Comparison of ENCODE assay signal across 8 cellular contexts in the genomic region with DNA sequence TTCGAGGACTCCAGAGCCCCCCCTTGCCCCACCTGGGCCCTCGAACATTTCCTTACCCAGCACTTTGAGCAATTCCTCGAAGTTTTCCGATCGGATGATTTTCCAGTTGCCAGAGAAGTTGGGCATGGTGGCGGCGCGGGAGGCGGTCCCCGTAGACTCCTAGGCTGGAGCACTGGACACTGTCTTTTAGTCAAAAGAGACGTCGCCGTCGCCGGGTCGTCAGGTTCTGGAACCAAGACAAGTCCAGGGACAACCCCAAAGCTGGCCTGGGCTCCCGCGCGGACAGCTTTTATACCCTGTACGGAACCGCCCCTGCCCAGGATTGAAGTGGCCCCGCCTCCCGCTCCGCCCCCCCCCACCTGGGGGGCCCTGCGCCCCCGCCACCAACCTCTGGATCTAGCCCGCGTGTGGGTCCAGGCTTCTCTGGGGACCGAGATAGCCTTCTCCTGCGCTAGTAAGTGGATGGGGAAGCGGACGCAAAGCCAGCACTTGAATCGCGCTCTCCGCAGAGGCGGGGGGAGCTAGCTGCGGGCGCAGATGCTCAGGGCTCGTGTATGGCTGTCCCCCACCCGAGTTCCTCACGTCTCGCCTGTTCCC. TPM values are rescaled to one million over a fixed set of nuclear protein-coding genes. Genes with fewer than 3 reads are reported as not detected.
A peak's percentile ranks its signal among the peaks of the same experiment; 100 is the strongest.
DNase-seq lines count a peak whose midpoint lies in the region; ATAC-seq and TF ChIP-seq lines count a peak whose summit lies in the region.

A gene (minus strand): TSS at position 263 of the 597 bp plus-strand sequence. CDS start 137 bp downstream, at position 126.

- H3K4me3 ChIP-seq in Jurkat, Clone E6-1 (ENCODE audit: low read length), result peak within 1 kb of the TSS; percentile 57
- peak within 1 kb of the TSS; percentile 64 for H3K4me3 ChIP-seq in trophoblast cell (ENCODE audit: low read depth, low read length)

- peaks cover 28% of the 10 kb centered on the region for H3K4me1 Mint-ChIP-seq in CD14-positive monocyte

- H3K36me3 Mint-ChIP-seq in CD14-positive monocyte, result peaks cover 0 to 11% of the 10 kb centered on the region in 2 donors

- peak within 1 kb of the TSS; percentile 55 for H3K4me2 ChIP-seq in trophoblast cell (ENCODE audit: low read length)

- no peak for TF ChIP-seq CTCF in CD14-positive monocyte (IDR thresholded peaks at IDR 0.05)

- peaks cover 60 to 74% of the 10 kb centered on the region in 2 experiments for H3K4me1 ChIP-seq in trophoblast cell (ENCODE audit: control insufficient read depth in 1 of 2, insufficient read depth in 2 of 2, low read length in 2 of 2)

- peak within 1 kb of the TSS; percentile 18 for H3K27ac ChIP-seq in trophoblast cell (ENCODE audit: low read depth, low read length)

- peaks cover 3% of the 10 kb centered on the region for H3K27me3 ChIP-seq in trophoblast cell (ENCODE audit: insufficient read depth, low read length)

- H3K79me1 ChIP-seq in trophoblast cell (ENCODE audit: low read length), result peaks cover 21% of the 10 kb centered on the region

- peak within 1 kb of the TSS; percentile 65 for H3K18ac ChIP-seq in trophoblast cell (ENCODE audit: low read length)

- peak within 1 kb of the TSS in 1 of 7 donors; percentile 37 for H3K27ac Mint-ChIP-seq in CD14-positive monocyte

- no peak for ATAC-seq in GM21576 (IDR thresholded peaks at IDR 0.05; ENCODE audit: unreplicated experiment)
- ATAC-seq in HG03439 (IDR thresholded peaks at IDR 0.05; ENCODE audit: unreplicated experiment), result no peak

- no peaks in the 10 kb centered on the region for H3K79me2 ChIP-seq in trophoblast cell (ENCODE audit: control insufficient read depth, insufficient read depth, low read length, poor library complexity)

- no peaks in the 10 kb centered on the region for H3K9me3 ChIP-seq in trophoblast cell (ENCODE audit: insufficient read depth, low read depth, low read length)

- H4K91ac ChIP-seq in trophoblast cell (ENCODE audit: low read depth, low read length), result peak within 1 kb of the TSS; percentile 78

- H4K8ac ChIP-seq in trophoblast cell (ENCODE audit: low read depth, low read length), result peak within 1 kb of the TSS; percentile 69

- H3K23ac ChIP-seq in trophoblast cell (ENCODE audit: low read length), result no peak within 1 kb of the TSS

- H3K14ac ChIP-seq in trophoblast cell (ENCODE audit: low read length), result peak within 1 kb of the TSS; percentile 80

- peak within 1 kb of the TSS; percentile 26 for H2AFZ ChIP-seq in trophoblast cell (ENCODE audit: insufficient read depth, low read length, poor library complexity)

- H4K12ac ChIP-seq in trophoblast cell (ENCODE audit: low read depth, low read length), result peak within 1 kb of the TSS; percentile 56

- H2AK5ac ChIP-seq in trophoblast cell (ENCODE audit: low read length), result peak within 1 kb of the TSS; percentile 44

- H3K4ac ChIP-seq in trophoblast cell (ENCODE audit: low read depth, low read length), result peak within 1 kb of the TSS; percentile 30

- H2BK12ac ChIP-seq in trophoblast cell (ENCODE audit: low read length), result peak within 1 kb of the TSS; percentile 74

- intact Hi-C loops in CD14-positive monocyte (cut with micrococcal nuclease), result no loop called here

- H2BK120ac ChIP-seq in trophoblast cell (ENCODE audit: insufficient read depth, low read length, poor library complexity), result peak within 1 kb of the TSS; percentile 58

- peaks cover 75 to 87% (median 79%) of the 10 kb centered on the region in 3 donors for H3K27me3 Mint-ChIP-seq in CD14-positive monocyte (ENCODE audit: low read depth in 3 of 3)

- no peak for DNase-seq in CD14-positive monocyte (ENCODE audit: low spot score)
- DNase-seq in Jurkat, Clone E6-1 (ENCODE audit: low read depth, low spot score), result no peak
- DNase-seq in activated CD8-positive, alpha-beta memory T cell treated with anti-CD3 and anti-CD28 coated beads, Interleukin-2, amount 50 U/mL, for 48 hours, result peak; percentile 74
- peak; percentile 45 for DNase-seq in fibroblast of peridontal ligament (ENCODE audit: extremely low read depth)
- peak; percentile 56 to 69 for DNase-seq in trophoblast cell
- DNase-seq in hepatic stellate cell (ENCODE audit: low spot score), result no peak

- H3K9ac ChIP-seq in trophoblast cell (ENCODE audit: low read length), result peak within 1 kb of the TSS; percentile 6

- peaks cover 0 to 25% (median 10%) of the 10 kb centered on the region in 7 donors for H3K9me3 Mint-ChIP-seq in CD14-positive monocyte

- peaks cover 7% of the 10 kb centered on the region in 2 experiments for H3K36me3 ChIP-seq in trophoblast cell (ENCODE audit: control insufficient read depth in 1 of 2, insufficient read depth in 2 of 2, low read length in 2 of 2)

- peak within 1 kb of the TSS; percentile 57 to 83 for H3K4me3 Mint-ChIP-seq in CD14-positive monocyte

- peak within 1 kb of the TSS; percentile 41 for H2BK5ac ChIP-seq in trophoblast cell (ENCODE audit: low read depth, low read length, poor library complexity)

- WGBS in trophoblast cell (ENCODE audit: extremely low coverage, insufficient coverage, insufficient read length), result no CpG with 5 or more reads among the region's 42 CpGs

RNA-seq across cellular contexts. Expression of the gene that starts here (rescaled TPM):
- under 1 TPM in 1 of 2 donors, not detected in 1; 0.23 TPM for polyA plus RNA-seq in CD14-positive monocyte
- polyA plus RNA-seq in Jurkat, Clone E6-1 (2012; ENCODE audit: insufficient read depth, insufficient read length), result 1.9 TPM
- 273 TPM in 2 replicates for polyA plus RNA-seq in trophoblast cell (2013)

Comparison
In these comparisons a context has a peak if more than half of its experiments do, and no peak if none do; other contexts are left out.
1. DNase-seq: peak in activated CD8-positive, alpha-beta memory T cell treated with anti-CD3 and anti-CD28 coated beads, Interleukin-2, amount 50 U/mL, for 48 hours (single experiment), fibroblast of peridontal ligament (single experiment) and trophoblast cell (2 of 2); none in CD14-positive monocyte (single experiment), Jurkat, Clone E6-1 (single experiment) and hepatic stellate cell (single experiment).